Comparison of ENCODE assay signal across 26 cellular contexts in genomic region chr3:5233026-5233425, GRCh38.
"Had no signal": no experiment of that assay in that cellular context is flagged by ENCODE, and none has a peak within 500 bp of the region (broad histone marks: within the 10 kb centered on the region; RNA-seq: fewer than 3 reads in every experiment).

No MANE protein-coding gene starts in this region.

- H3K4me2 ChIP-seq: neural progenitor cell had no signal

- H3K9me3 ChIP-seq: gastrocnemius medialis, psoas muscle, spleen, testis, tibial artery, upper lobe of left lung had no signal

- H3K4me3 ChIP-seq: gastrocnemius medialis, lung, neural progenitor cell, psoas muscle, skin epidermis, spleen, testis, tibial artery, upper lobe of left lung had no signal

- H3K27ac ChIP-seq: epithelial cell of prostate, gastrocnemius medialis, neural progenitor cell, psoas muscle, skin epidermis, spleen, testis, tibial artery, upper lobe of left lung had no signal

- H3K9ac ChIP-seq: neural progenitor cell had no signal

- DNase-seq: cortex of kidney; effector CD8-positive, alpha-beta T cell; foreskin fibroblast; gastrocnemius medialis; head of caudate nucleus; kidney; natural killer cell; nucleus accumbens; posterior cingulate gyrus; psoas muscle; right cardiac atrium; spleen; stimulated activated CD4-positive, alpha-beta T cell treated with anti-CD3 and anti-CD28 coated beads, Interleukin-4, amount 100 ng/mL, for 4 hours; stimulated activated naive CD8-positive, alpha-beta T cell treated with anti-CD3 and anti-CD28 coated beads, Interleukin-15, Interleukin-2, amounts not matched to agents 100 U/mL and 50 U/mL, for 24 hours; substantia nigra; testis; tibial artery; upper lobe of left lung had no signal

- H3K4me1 ChIP-seq: gastrocnemius medialis, neural progenitor cell, psoas muscle, spleen, testis, tibial artery, upper lobe of left lung had no signal

- H3K36me3 ChIP-seq: gastrocnemius medialis, neural progenitor cell, spleen, tibial artery, upper lobe of left lung had no signal

- FAIRE-seq: kidney, urothelium cell line had no signal

- ATAC-seq: esophagus mucosa; gastrocnemius medialis; left lobe of liver; natural killer cell; psoas muscle; right cardiac atrium; stimulated activated memory B cell treated with anti-CD40 and anti-IgM and Interleukin-4, amounts not matched to agents 10 μg/mL and 1 μg/mL and 100 μg/mL, for 72 hours; stimulated activated naive CD8-positive, alpha-beta T cell treated with anti-CD3 and anti-CD28 coated beads, Interleukin-15, Interleukin-2, amounts not matched to agents 100 U/mL and 50 U/mL, for 24 hours had no signal

- H3K27me3 ChIP-seq: neural progenitor cell, spleen, testis, upper lobe of left lung had no signal
